Comparison of ENCODE assay signal across 10 cellular contexts in genomic region chr18:74836296-74837139, GRCh38.
DNase-seq lines count a peak whose midpoint lies in the region; ATAC-seq and TF ChIP-seq lines count a peak whose summit lies in the region.
"Had no signal": no experiment of that assay in that cellular context is flagged by ENCODE, and none has a peak within 500 bp of the region (broad histone marks: within the 10 kb centered on the region; RNA-seq: fewer than 3 reads in every experiment).

No MANE protein-coding gene starts in this region.

- peaks cover 27% of the 10 kb centered on the region for H3K4me1 Mint-ChIP-seq in WTC11
- peaks cover 34% of the 10 kb centered on the region for H3K4me1 Mint-ChIP-seq in activated T-helper 2 cell treated with anti-CD3 and anti-CD28 coated beads, Interferon-gamma antibody, Interleukin-2, Interleukin-4, amounts not matched to agents 10 μg/mL and 5 μg/mL and 100 μg/mL, durations not matched to agents 14 hours and 24 hours and 36 hours (ENCODE audit: low read depth)

- H3K27me3 Mint-ChIP-seq in WTC11 (ENCODE audit: low read depth), result no peaks in the 10 kb centered on the region
- H3K27me3 Mint-ChIP-seq in activated T-helper 2 cell treated with anti-CD3 and anti-CD28 coated beads, Interferon-gamma antibody, Interleukin-2, Interleukin-4, amounts not matched to agents 10 μg/mL and 5 μg/mL and 100 μg/mL, durations not matched to agents 14 hours and 24 hours and 36 hours (ENCODE audit: low read depth), result no peaks in the 10 kb centered on the region

- H3K36me3 Mint-ChIP-seq in WTC11, result no peaks in the 10 kb centered on the region
- H3K36me3 Mint-ChIP-seq in activated T-helper 2 cell treated with anti-CD3 and anti-CD28 coated beads, Interferon-gamma antibody, Interleukin-2, Interleukin-4, amounts not matched to agents 10 μg/mL and 5 μg/mL and 100 μg/mL, durations not matched to agents 14 hours and 24 hours and 36 hours (ENCODE audit: low read depth), result peaks cover 5% of the 10 kb centered on the region

- no peak for TF ChIP-seq CTCF in WTC11 (IDR thresholded peaks at IDR 0.05)
- TF ChIP-seq CTCF in coronary artery (IDR thresholded peaks at IDR 0.05), result no peak

- DNase-seq in AG20443 (ENCODE audit: low spot score), result peak; percentile 25
- DNase-seq in NCI-H1105 treated with DMSO at 0.1 percent for 48 hours (lab: John Stamatoyannopoulos, UW), result peak; percentile 74
- no peak for DNase-seq in WTC11 (ENCODE audit: low spot score)
- no peak for DNase-seq in activated T-helper 2 cell treated with anti-CD3 and anti-CD28 coated beads, Interferon-gamma antibody, Interleukin-2, Interleukin-4, amounts not matched to agents 10 μg/mL and 5 μg/mL and 100 μg/mL, durations not matched to agents 14 hours and 24 hours and 36 hours (ENCODE audit: low spot score)
- no peak for DNase-seq in coronary artery (ENCODE audit: low spot score)
- DNase-seq: DND-41 had no signal

- no peak overlapping the region for H3K4me3 ChIP-seq in iPS-20b (ENCODE audit: low read length)
- H3K4me3 ChIP-seq in coronary artery, result no peak overlapping the region
- H3K4me3 ChIP-seq: dorsolateral prefrontal cortex had no signal

- H3K27me3 ChIP-seq in iPS-20b (ENCODE audit: insufficient read depth, low read length), result no peaks in the 10 kb centered on the region
- H3K27me3 ChIP-seq: dorsolateral prefrontal cortex had no signal

- ATAC-seq in WTC11 (peak; percentile 80), HG02678 (IDR thresholded peaks at IDR 0.05; ENCODE audit: unreplicated experiment) (no peak), GM18498 (IDR thresholded peaks at IDR 0.05; ENCODE audit: unreplicated experiment) (no peak)

- H3K4me3 Mint-ChIP-seq in WTC11, result no peak overlapping the region
- H3K4me3 Mint-ChIP-seq in activated T-helper 2 cell treated with anti-CD3 and anti-CD28 coated beads, Interferon-gamma antibody, Interleukin-2, Interleukin-4, amounts not matched to agents 10 μg/mL and 5 μg/mL and 100 μg/mL, durations not matched to agents 14 hours and 24 hours and 36 hours (ENCODE audit: low read depth), result no peak overlapping the region

- POLR2A ChIA-PET in WTC11 (lab: Charles Lee), result no interaction called here

- H3K9me3 Mint-ChIP-seq in WTC11, result no peaks in the 10 kb centered on the region
- H3K9me3 Mint-ChIP-seq in activated T-helper 2 cell treated with anti-CD3 and anti-CD28 coated beads, Interferon-gamma antibody, Interleukin-2, Interleukin-4, amounts not matched to agents 10 μg/mL and 5 μg/mL and 100 μg/mL, durations not matched to agents 14 hours and 24 hours and 36 hours, result no peaks in the 10 kb centered on the region

- CTCF ChIA-PET in WTC11 (lab: Charles Lee), result interaction anchor here (3.5 kb wide), 1 partner anchor 17 kb away, joined by 27 read pairs; no protein-coding TSS in a partner anchor

- H3K27ac Mint-ChIP-seq in WTC11, result no peak overlapping the region
- H3K27ac Mint-ChIP-seq in activated T-helper 2 cell treated with anti-CD3 and anti-CD28 coated beads, Interferon-gamma antibody, Interleukin-2, Interleukin-4, amounts not matched to agents 10 μg/mL and 5 μg/mL and 100 μg/mL, durations not matched to agents 14 hours and 24 hours and 36 hours, result no peak overlapping the region

- H3K36me3 ChIP-seq in iPS-20b (ENCODE audit: insufficient read depth, low read depth, low read length), result no peaks in the 10 kb centered on the region

- 0 out of 2 replicates have a peak overlapping the region, but pooled peaks have one; percentile 20 for H3K9ac ChIP-seq in iPS-20b (ENCODE audit: low read depth, low read length)

- no peaks in the 10 kb centered on the region for H3K9me3 ChIP-seq in iPS-20b (ENCODE audit: insufficient read depth, low read depth, low read length)

- intact Hi-C loops in activated T-helper 2 cell treated with anti-CD3 and anti-CD28 coated beads, Interferon-gamma antibody, Interleukin-2, Interleukin-4, amounts not matched to agents 10 μg/mL and 5 μg/mL and 100 μg/mL, durations not matched to agents 14 hours and 24 hours and 36 hours (cut with micrococcal nuclease), result no loop called here

- H3K27ac ChIP-seq in iPS-20b (ENCODE audit: low read length) (no peak overlapping the region), coronary artery (no peak overlapping the region)
- H3K27ac ChIP-seq: dorsolateral prefrontal cortex had no signal

- H3K4me1 ChIP-seq in iPS-20b (ENCODE audit: insufficient read depth, low read length), result peaks cover 10% of the 10 kb centered on the region

TF ChIP-seq in WTC11, 78 proteins besides CTCF, POLR2A, EP300 and RAD21:
- no peak for TF ChIP-seq NFATC4 (CRISPR knock-in tag; IDR thresholded peaks at IDR 0.05)
- TF ChIP-seq STAT6 (CRISPR knock-in tag; conservative IDR thresholded peaks at IDR 0.05; ENCODE audit: low read depth), result no peak
- no peak for TF ChIP-seq PRRX2 (CRISPR knock-in tag; IDR thresholded peaks at IDR 0.05)
- TF ChIP-seq TEAD1 (CRISPR knock-in tag; IDR thresholded peaks at IDR 0.05), result no peak
- TF ChIP-seq ZNF281 (CRISPR knock-in tag; IDR thresholded peaks at IDR 0.05), result no peak
- no peak for TF ChIP-seq MXD4 (CRISPR knock-in tag; IDR thresholded peaks at IDR 0.05; ENCODE audit: borderline replicate concordance)
- no peak for TF ChIP-seq OVOL2 (CRISPR knock-in tag; IDR thresholded peaks at IDR 0.05; ENCODE audit: borderline replicate concordance)
- TF ChIP-seq ZNF317 (CRISPR knock-in tag; IDR thresholded peaks at IDR 0.05; ENCODE audit: borderline replicate concordance, low read depth), result no peak
- TF ChIP-seq TP53 (CRISPR knock-in tag; IDR thresholded peaks at IDR 0.05), result no peak
- no peak for TF ChIP-seq ZNF232 (CRISPR knock-in tag; IDR thresholded peaks at IDR 0.05)
- TF ChIP-seq ZBTB43 (CRISPR knock-in tag; IDR thresholded peaks at IDR 0.05), result no peak
- no peak for TF ChIP-seq GRHL2 (CRISPR knock-in tag; IDR thresholded peaks at IDR 0.05; ENCODE audit: insufficient replicate concordance, severe bottlenecking)
- no peak for TF ChIP-seq SOX15 (CRISPR knock-in tag; IDR thresholded peaks at IDR 0.05)
- TF ChIP-seq ETV6 (CRISPR knock-in tag; IDR thresholded peaks at IDR 0.05), result no peak
TF ChIP-seq in WTC11: peak in this region for 0.

Comparison
In these comparisons a context has a peak if more than half of its experiments do, and no peak if none do; other contexts are left out.
1. DNase-seq: peak in AG20443 (single experiment) and NCI-H1105 treated with DMSO at 0.1 percent for 48 hours (single experiment); none in WTC11 (single experiment), activated T-helper 2 cell treated with anti-CD3 and anti-CD28 coated beads, Interferon-gamma antibody, Interleukin-2, Interleukin-4, amounts not matched to agents 10 μg/mL and 5 μg/mL and 100 μg/mL, durations not matched to agents 14 hours and 24 hours and 36 hours (single experiment) and coronary artery (single experiment).